ENCODE assay signal across 1 cellular context in the genomic region with DNA sequence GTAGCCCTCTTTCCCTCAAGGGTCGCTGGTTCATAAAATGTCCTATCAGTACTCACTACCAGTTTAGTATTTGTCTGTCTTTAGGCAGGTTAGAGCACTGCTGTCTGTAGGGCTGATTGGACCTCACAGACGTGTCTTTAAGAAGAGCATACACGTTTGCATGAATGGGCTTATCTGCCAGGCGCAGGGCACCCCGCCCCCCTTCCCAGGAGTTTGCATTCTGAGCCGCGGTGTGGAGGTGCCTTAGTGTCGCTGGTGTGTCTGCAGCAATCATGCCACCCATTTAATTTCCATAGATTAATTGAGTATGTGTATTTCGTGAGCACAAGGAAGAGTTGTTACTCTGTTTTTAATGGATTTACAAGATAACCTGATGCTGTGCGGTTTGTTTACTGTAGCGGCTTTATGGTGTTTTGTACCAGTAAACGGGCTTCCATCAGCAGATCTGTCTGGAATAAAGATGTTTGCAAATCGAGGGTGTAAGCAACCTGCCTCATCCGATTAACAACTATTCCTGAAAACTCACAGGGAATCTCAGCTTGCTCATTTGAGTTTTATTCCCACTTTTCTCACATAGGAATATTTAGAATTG.
A peak's percentile ranks its signal among the peaks of the same experiment; 100 is the strongest.
TF ChIP-seq lines count a peak whose summit lies in the region.

No MANE protein-coding gene starts in this region.

TF ChIP-seq in K562, 482 proteins besides CTCF, POLR2A, EP300 and RAD21 (continued from another document and continues in another):
- TF ChIP-seq, protein P1, sequence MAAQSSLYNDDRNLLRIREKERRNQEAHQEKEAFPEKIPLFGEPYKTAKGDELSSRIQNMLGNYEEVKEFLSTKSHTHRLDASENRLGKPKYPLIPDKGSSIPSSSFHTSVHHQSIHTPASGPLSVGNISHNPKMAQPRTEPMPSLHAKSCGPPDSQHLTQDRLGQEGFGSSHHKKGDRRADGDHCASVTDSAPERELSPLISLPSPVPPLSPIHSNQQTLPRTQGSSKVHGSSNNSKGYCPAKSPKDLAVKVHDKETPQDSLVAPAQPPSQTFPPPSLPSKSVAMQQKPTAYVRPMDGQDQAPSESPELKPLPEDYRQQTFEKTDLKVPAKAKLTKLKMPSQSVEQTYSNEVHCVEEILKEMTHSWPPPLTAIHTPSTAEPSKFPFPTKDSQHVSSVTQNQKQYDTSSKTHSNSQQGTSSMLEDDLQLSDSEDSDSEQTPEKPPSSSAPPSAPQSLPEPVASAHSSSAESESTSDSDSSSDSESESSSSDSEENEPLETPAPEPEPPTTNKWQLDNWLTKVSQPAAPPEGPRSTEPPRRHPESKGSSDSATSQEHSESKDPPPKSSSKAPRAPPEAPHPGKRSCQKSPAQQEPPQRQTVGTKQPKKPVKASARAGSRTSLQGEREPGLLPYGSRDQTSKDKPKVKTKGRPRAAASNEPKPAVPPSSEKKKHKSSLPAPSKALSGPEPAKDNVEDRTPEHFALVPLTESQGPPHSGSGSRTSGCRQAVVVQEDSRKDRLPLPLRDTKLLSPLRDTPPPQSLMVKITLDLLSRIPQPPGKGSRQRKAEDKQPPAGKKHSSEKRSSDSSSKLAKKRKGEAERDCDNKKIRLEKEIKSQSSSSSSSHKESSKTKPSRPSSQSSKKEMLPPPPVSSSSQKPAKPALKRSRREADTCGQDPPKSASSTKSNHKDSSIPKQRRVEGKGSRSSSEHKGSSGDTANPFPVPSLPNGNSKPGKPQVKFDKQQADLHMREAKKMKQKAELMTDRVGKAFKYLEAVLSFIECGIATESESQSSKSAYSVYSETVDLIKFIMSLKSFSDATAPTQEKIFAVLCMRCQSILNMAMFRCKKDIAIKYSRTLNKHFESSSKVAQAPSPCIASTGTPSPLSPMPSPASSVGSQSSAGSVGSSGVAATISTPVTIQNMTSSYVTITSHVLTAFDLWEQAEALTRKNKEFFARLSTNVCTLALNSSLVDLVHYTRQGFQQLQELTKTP (IDR thresholded peaks at IDR 0.05; ENCODE audit: low read depth in 1 of 2, partially characterized antibody in 2 of 2), result no peak
- TF ChIP-seq CHD4 (IDR thresholded peaks at IDR 0.05; ENCODE audit: insufficient read depth, insufficient replicate concordance, low read depth, low read length, poor library complexity, severe bottlenecking), result no peak
- no peak for TF ChIP-seq DIDO1 (tag; IDR thresholded peaks at IDR 0.05; ENCODE audit: low read depth)
- peak; percentile 91 for TF ChIP-seq MYNN (IDR thresholded peaks at IDR 0.05)
- no peak for TF ChIP-seq MYNN (CRISPR knock-in tag; IDR thresholded peaks at IDR 0.05)
- TF ChIP-seq SIX5 (IDR thresholded peaks at IDR 0.05; ENCODE audit: borderline replicate concordance in 1 of 2, insufficient read depth in 1 of 2, low read depth in 1 of 2, low read length in 2 of 2), result no peak
- no peak for TF ChIP-seq HIVEP1 (CRISPR knock-in tag; IDR thresholded peaks at IDR 0.05)
- TF ChIP-seq SAP30 (IDR thresholded peaks at IDR 0.05; ENCODE audit: borderline replicate concordance, insufficient read depth, low read depth, low read length, poor library complexity, severe bottlenecking), result no peak
- no peak for TF ChIP-seq SNIP1 (IDR thresholded peaks at IDR 0.05; ENCODE audit: low read depth)
- TF ChIP-seq, protein P2, sequence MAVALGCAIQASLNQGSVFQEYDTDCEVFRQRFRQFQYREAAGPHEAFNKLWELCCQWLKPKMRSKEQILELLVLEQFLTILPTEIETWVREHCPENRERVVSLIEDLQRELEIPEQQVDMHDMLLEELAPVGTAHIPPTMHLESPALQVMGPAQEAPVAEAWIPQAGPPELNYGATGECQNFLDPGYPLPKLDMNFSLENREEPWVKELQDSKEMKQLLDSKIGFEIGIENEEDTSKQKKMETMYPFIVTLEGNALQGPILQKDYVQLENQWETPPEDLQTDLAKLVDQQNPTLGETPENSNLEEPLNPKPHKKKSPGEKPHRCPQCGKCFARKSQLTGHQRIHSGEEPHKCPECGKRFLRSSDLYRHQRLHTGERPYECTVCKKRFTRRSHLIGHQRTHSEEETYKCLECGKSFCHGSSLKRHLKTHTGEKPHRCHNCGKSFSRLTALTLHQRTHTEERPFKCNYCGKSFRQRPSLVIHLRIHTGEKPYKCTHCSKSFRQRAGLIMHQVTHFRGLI (CRISPR knock-in tag; IDR thresholded peaks at IDR 0.05), result no peak
- TF ChIP-seq JUND (IDR thresholded peaks at IDR 0.05; ENCODE audit: borderline replicate concordance, low read depth, low read length), result peak; percentile 52
- peak; percentile 38; the same call in 2 of the 3 replicates for TF ChIP-seq JUND (tag; IDR thresholded peaks at IDR 0.05; ENCODE audit: borderline replicate concordance, low read depth, low read length)
- no peak for TF ChIP-seq FOXP1 (CRISPR knock-in tag; IDR thresholded peaks at IDR 0.05)
- TF ChIP-seq SREBF1 (IDR thresholded peaks at IDR 0.05; ENCODE audit: borderline replicate concordance, low read depth, low read length), result no peak
- TF ChIP-seq CAMTA2 (CRISPR knock-in tag; conservative IDR thresholded peaks at IDR 0.05), result no peak
- no peak for TF ChIP-seq ZNF707 (CRISPR knock-in tag; conservative IDR thresholded peaks at IDR 0.05)
- peak; percentile 77 for TF ChIP-seq CTBP1 (IDR thresholded peaks at IDR 0.05; ENCODE audit: borderline replicate concordance)
- TF ChIP-seq PHF21A (IDR thresholded peaks at IDR 0.05; ENCODE audit: borderline replicate concordance, low read depth), result 0 out of 2 replicates have a peak, but pooled peaks have one; percentile 25
- TF ChIP-seq HLTF (IDR thresholded peaks at IDR 0.05), result no peak
- peak; percentile 52; the same call in 1 of the 2 replicates for TF ChIP-seq HDAC2 (IDR thresholded peaks at IDR 0.05)
- TF ChIP-seq SIN3B (IDR thresholded peaks at IDR 0.05; ENCODE audit: low read depth), result no peak
- TF ChIP-seq ZNF121 (CRISPR knock-in tag; conservative IDR thresholded peaks at IDR 0.05), result no peak
- TF ChIP-seq CBX3 (IDR thresholded peaks at IDR 0.05; ENCODE audit: borderline replicate concordance in 1 of 2, low read length in 2 of 2), result peak in 1 of 2 experiments; percentile 88; a peak in 2 of 3 replicates
- TF ChIP-seq GTF2A2 (tag; IDR thresholded peaks at IDR 0.05), result no peak
- TF ChIP-seq MBD1 (CRISPR knock-in tag; IDR thresholded peaks at IDR 0.05), result no peak; the same call in 1 of the 2 replicates
- TF ChIP-seq, protein P3, sequence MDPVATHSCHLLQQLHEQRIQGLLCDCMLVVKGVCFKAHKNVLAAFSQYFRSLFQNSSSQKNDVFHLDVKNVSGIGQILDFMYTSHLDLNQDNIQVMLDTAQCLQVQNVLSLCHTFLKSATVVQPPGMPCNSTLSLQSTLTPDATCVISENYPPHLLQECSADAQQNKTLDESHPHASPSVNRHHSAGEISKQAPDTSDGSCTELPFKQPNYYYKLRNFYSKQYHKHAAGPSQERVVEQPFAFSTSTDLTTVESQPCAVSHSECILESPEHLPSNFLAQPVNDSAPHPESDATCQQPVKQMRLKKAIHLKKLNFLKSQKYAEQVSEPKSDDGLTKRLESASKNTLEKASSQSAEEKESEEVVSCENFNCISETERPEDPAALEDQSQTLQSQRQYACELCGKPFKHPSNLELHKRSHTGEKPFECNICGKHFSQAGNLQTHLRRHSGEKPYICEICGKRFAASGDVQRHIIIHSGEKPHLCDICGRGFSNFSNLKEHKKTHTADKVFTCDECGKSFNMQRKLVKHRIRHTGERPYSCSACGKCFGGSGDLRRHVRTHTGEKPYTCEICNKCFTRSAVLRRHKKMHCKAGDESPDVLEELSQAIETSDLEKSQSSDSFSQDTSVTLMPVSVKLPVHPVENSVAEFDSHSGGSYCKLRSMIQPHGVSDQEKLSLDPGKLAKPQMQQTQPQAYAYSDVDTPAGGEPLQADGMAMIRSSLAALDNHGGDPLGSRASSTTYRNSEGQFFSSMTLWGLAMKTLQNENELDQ (CRISPR knock-in tag; IDR thresholded peaks at IDR 0.05; ENCODE audit: borderline replicate concordance), result no peak
- TF ChIP-seq SMAD4 (CRISPR knock-in tag; conservative IDR thresholded peaks at IDR 0.05), result peak; percentile 75
- TF ChIP-seq, protein P4, sequence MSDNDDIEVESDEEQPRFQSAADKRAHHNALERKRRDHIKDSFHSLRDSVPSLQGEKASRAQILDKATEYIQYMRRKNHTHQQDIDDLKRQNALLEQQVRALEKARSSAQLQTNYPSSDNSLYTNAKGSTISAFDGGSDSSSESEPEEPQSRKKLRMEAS (CRISPR knock-in tag; IDR thresholded peaks at IDR 0.05), result peak; percentile 53; the same call in 1 of the 2 replicates
- TF ChIP-seq COPS2 (conservative IDR thresholded peaks at IDR 0.05), result no peak
- no peak for TF ChIP-seq PRPF4 (IDR thresholded peaks at IDR 0.05; ENCODE audit: insufficient read depth, low read depth, low read length, poor library complexity, severe bottlenecking)
- TF ChIP-seq ZNF551 (CRISPR knock-in tag; IDR thresholded peaks at IDR 0.05), result no peak
- TF ChIP-seq ZNF57 (CRISPR knock-in tag; IDR thresholded peaks at IDR 0.05), result no peak
- TF ChIP-seq, protein P5, sequence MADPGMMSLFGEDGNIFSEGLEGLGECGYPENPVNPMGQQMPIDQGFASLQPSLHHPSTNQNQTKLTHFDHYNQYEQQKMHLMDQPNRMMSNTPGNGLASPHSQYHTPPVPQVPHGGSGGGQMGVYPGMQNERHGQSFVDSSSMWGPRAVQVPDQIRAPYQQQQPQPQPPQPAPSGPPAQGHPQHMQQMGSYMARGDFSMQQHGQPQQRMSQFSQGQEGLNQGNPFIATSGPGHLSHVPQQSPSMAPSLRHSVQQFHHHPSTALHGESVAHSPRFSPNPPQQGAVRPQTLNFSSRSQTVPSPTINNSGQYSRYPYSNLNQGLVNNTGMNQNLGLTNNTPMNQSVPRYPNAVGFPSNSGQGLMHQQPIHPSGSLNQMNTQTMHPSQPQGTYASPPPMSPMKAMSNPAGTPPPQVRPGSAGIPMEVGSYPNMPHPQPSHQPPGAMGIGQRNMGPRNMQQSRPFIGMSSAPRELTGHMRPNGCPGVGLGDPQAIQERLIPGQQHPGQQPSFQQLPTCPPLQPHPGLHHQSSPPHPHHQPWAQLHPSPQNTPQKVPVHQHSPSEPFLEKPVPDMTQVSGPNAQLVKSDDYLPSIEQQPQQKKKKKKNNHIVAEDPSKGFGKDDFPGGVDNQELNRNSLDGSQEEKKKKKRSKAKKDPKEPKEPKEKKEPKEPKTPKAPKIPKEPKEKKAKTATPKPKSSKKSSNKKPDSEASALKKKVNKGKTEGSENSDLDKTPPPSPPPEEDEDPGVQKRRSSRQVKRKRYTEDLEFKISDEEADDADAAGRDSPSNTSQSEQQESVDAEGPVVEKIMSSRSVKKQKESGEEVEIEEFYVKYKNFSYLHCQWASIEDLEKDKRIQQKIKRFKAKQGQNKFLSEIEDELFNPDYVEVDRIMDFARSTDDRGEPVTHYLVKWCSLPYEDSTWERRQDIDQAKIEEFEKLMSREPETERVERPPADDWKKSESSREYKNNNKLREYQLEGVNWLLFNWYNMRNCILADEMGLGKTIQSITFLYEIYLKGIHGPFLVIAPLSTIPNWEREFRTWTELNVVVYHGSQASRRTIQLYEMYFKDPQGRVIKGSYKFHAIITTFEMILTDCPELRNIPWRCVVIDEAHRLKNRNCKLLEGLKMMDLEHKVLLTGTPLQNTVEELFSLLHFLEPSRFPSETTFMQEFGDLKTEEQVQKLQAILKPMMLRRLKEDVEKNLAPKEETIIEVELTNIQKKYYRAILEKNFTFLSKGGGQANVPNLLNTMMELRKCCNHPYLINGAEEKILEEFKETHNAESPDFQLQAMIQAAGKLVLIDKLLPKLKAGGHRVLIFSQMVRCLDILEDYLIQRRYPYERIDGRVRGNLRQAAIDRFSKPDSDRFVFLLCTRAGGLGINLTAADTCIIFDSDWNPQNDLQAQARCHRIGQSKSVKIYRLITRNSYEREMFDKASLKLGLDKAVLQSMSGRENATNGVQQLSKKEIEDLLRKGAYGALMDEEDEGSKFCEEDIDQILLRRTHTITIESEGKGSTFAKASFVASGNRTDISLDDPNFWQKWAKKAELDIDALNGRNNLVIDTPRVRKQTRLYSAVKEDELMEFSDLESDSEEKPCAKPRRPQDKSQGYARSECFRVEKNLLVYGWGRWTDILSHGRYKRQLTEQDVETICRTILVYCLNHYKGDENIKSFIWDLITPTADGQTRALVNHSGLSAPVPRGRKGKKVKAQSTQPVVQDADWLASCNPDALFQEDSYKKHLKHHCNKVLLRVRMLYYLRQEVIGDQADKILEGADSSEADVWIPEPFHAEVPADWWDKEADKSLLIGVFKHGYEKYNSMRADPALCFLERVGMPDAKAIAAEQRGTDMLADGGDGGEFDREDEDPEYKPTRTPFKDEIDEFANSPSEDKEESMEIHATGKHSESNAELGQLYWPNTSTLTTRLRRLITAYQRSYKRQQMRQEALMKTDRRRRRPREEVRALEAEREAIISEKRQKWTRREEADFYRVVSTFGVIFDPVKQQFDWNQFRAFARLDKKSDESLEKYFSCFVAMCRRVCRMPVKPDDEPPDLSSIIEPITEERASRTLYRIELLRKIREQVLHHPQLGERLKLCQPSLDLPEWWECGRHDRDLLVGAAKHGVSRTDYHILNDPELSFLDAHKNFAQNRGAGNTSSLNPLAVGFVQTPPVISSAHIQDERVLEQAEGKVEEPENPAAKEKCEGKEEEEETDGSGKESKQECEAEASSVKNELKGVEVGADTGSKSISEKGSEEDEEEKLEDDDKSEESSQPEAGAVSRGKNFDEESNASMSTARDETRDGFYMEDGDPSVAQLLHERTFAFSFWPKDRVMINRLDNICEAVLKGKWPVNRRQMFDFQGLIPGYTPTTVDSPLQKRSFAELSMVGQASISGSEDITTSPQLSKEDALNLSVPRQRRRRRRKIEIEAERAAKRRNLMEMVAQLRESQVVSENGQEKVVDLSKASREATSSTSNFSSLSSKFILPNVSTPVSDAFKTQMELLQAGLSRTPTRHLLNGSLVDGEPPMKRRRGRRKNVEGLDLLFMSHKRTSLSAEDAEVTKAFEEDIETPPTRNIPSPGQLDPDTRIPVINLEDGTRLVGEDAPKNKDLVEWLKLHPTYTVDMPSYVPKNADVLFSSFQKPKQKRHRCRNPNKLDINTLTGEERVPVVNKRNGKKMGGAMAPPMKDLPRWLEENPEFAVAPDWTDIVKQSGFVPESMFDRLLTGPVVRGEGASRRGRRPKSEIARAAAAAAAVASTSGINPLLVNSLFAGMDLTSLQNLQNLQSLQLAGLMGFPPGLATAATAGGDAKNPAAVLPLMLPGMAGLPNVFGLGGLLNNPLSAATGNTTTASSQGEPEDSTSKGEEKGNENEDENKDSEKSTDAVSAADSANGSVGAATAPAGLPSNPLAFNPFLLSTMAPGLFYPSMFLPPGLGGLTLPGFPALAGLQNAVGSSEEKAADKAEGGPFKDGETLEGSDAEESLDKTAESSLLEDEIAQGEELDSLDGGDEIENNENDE (IDR thresholded peaks at IDR 0.05; ENCODE audit: low read depth, low read length), result no peak
- TF ChIP-seq RUNX1 (IDR thresholded peaks at IDR 0.05; ENCODE audit: low read depth), result no peak
- peak; percentile 60 for TF ChIP-seq PML (IDR thresholded peaks at IDR 0.05; ENCODE audit: low read length)
- TF ChIP-seq ZNF184 (CRISPR knock-in tag; IDR thresholded peaks at IDR 0.05), result no peak
